ENCODE assay signal across 8 cellular contexts in genomic region chr19:51020988-51021651, GRCh38. TPM values are rescaled to one million over a fixed set of nuclear protein-coding genes. Genes with fewer than 3 reads are reported as not detected.
DNase-seq lines count a peak whose midpoint lies in the region; ATAC-seq, FAIRE-seq and TF ChIP-seq lines count a peak whose summit lies in the region.

No MANE protein-coding gene starts in this region.

- no peak overlapping the region for H3K4me3 ChIP-seq in astrocyte of the cerebellum (ENCODE audit: low read depth, low read length)
- H3K4me3 ChIP-seq in kidney epithelial cell (ENCODE audit: low read depth, low read length) = no peak overlapping the region
- no peak overlapping the region for H3K4me3 ChIP-seq in upper lobe of right lung

- H3K27ac ChIP-seq in upper lobe of right lung = no peak overlapping the region

- H3K9me3 ChIP-seq in upper lobe of right lung = no peaks in the 10 kb centered on the region

- H3K36me3 ChIP-seq in kidney epithelial cell (ENCODE audit: control insufficient read depth, insufficient read depth, low read length) (no peaks in the 10 kb centered on the region), upper lobe of right lung (no peaks in the 10 kb centered on the region)

- TF ChIP-seq CTCF in astrocyte of the cerebellum (IDR thresholded peaks at IDR 0.05; ENCODE audit: low read depth, low read length, missing control alignments) (peak; percentile 63), kidney epithelial cell (IDR thresholded peaks at IDR 0.05; ENCODE audit: insufficient read depth, low read length, poor library complexity, severe bottlenecking) (peak; percentile 61), upper lobe of right lung (IDR thresholded peaks at IDR 0.05) (peak; percentile 66)

- peak; percentile 93 for FAIRE-seq in A204.1 (lab: Jason Lieb, UNC)
- FAIRE-seq in G401.6 (lab: Jason Lieb, UNC) = peak; percentile 83

- intact Hi-C loops in upper lobe of right lung (cut with DNase I) = no loop called here

- in situ Hi-C loops in astrocyte of the cerebellum (cut with HindIII; ENCODE audit: low sequenced_read_pairs) = no loop called here

- peaks cover 12% of the 10 kb centered on the region for H3K4me1 ChIP-seq in upper lobe of right lung

- H3K27me3 ChIP-seq in kidney epithelial cell (ENCODE audit: control insufficient read depth, insufficient read depth, low read length) (peaks cover 36% of the 10 kb centered on the region), upper lobe of right lung (peaks cover 60% of the 10 kb centered on the region)

- ATAC-seq in upper lobe of right lung = peak; percentile 51
- no peak for ATAC-seq in GM21515 (IDR thresholded peaks at IDR 0.05; ENCODE audit: unreplicated experiment)

- peak; percentile 22 for DNase-seq in NCI-H187 treated with DMSO at 0.1 percent for 48 hours (lab: John Stamatoyannopoulos, UW)
- DNase-seq in astrocyte of the cerebellum (ENCODE audit: low read depth) = peak; percentile 12
- DNase-seq in kidney epithelial cell (ENCODE audit: low read depth) = no peak
- DNase-seq in upper lobe of right lung = no peak
- no peak for DNase-seq in NK-92 treated with Interleukin-12 subunit alpha and Interleukin-12 subunit beta, amount 100 ng/mL, for 24 hours (lab: John Stamatoyannopoulos, UW)

RNA-seq across cellular contexts. Expression of gene KLK10, which starts 1.6 kb away (rescaled TPM):
- total RNA-seq in kidney epithelial cell (6.7 and 9.0 TPM in 2 replicates), upper lobe of right lung (4.7 TPM)

RNA-seq across cellular contexts. Expression of gene KLK11, which starts 5.3 kb away (rescaled TPM):
- total RNA-seq in kidney epithelial cell = not detected in 2 replicates
- 10.8 TPM for total RNA-seq in upper lobe of right lung

RNA-seq across cellular contexts. Expression of gene KLK12, which starts 13.7 kb away (rescaled TPM):
- total RNA-seq in kidney epithelial cell (not detected in 2 replicates), upper lobe of right lung (not detected)

RNA-seq across cellular contexts. Expression of gene KLK8, which starts 19.7 kb away (rescaled TPM):
- 3.1 and 7.1 TPM in 2 replicates for total RNA-seq in kidney epithelial cell
- not detected for total RNA-seq in upper lobe of right lung

RNA-seq across cellular contexts. Expression of gene KLK7, which starts 37.4 kb away (rescaled TPM):
- total RNA-seq in kidney epithelial cell (18.7 and 18.8 TPM in 2 replicates), upper lobe of right lung (0.41 TPM)

Comparison
In these comparisons a context has a peak if more than half of its experiments do, and no peak if none do; other contexts are left out.
1. DNase-seq: peak in NCI-H187 treated with DMSO at 0.1 percent for 48 hours (single experiment) and astrocyte of the cerebellum (single experiment); none in kidney epithelial cell (single experiment), upper lobe of right lung (single experiment) and NK-92 treated with Interleukin-12 subunit alpha and Interleukin-12 subunit beta, amount 100 ng/mL, for 24 hours (single experiment).
2. RNA of gene KLK11, which starts 5.3 kb away (total RNA-seq): 10.8 TPM in upper lobe of right lung (single experiment); not detected in kidney epithelial cell; every median in the first group is over 10 times any median in the second.
3. Peak in every context shown above with its lines, with median percentiles within 50 percentile points of each other: CTCF ChIP-seq.